Comparison of ENCODE assay signal across 8 cellular contexts in genomic region chr4:76090241-76090691, GRCh38. TPM values are rescaled to one million over a fixed set of nuclear protein-coding genes. Genes with fewer than 3 reads are reported as not detected.
DNase-seq lines count a peak whose midpoint lies in the region; ATAC-seq, FAIRE-seq and TF ChIP-seq lines count a peak whose summit lies in the region.

No MANE protein-coding gene starts in this region.

- H3K36me3 Mint-ChIP-seq in CD8-positive, alpha-beta T cell, result no peaks in the 10 kb centered on the region
- no peaks in the 10 kb centered on the region for H3K36me3 Mint-ChIP-seq in neural progenitor cell

- peak; percentile 96 for FAIRE-seq in keratinocyte (lab: Jason Lieb, UNC)

- peak overlapping the region; percentile 85 for H3K4me2 ChIP-seq in keratinocyte (ENCODE audit: control insufficient read depth, extremely low read depth, insufficient read depth, low read depth, low read length)
- no peak overlapping the region for H3K4me2 ChIP-seq in neural progenitor cell

- H3K79me2 ChIP-seq in keratinocyte (ENCODE audit: control insufficient read depth, insufficient read depth, low read length) (no peaks in the 10 kb centered on the region), neural progenitor cell (ENCODE audit: low read depth) (no peaks in the 10 kb centered on the region)

- H2AFZ ChIP-seq in keratinocyte (ENCODE audit: control insufficient read depth, low read length) (peak overlapping the region; percentile 79), neural progenitor cell (replicated peaks) (no peak overlapping the region)

- TF ChIP-seq CTCF in keratinocyte (optimal IDR thresholded peaks at IDR 0.05 in 1 of 3, IDR thresholded peaks at IDR 0.05 in 1 of 3, conservative IDR thresholded peaks at IDR 0.05 in 1 of 3; ENCODE audit: extremely low read depth in 1 of 3, insufficient read depth in 2 of 3, low read length in 3 of 3) (no peak), neural progenitor cell (IDR thresholded peaks at IDR 0.05) (no peak)
- no peak for TF ChIP-seq CTCF in CD8-positive, alpha-beta T cell (IDR thresholded peaks at IDR 0.05)

- no peaks in the 10 kb centered on the region for H3K9me3 ChIP-seq in keratinocyte (ENCODE audit: control insufficient read depth, low read depth, low read length)
- H3K9me3 ChIP-seq in CD8-positive, alpha-beta T cell (ENCODE audit: low read length), result no peaks in the 10 kb centered on the region
- no peaks in the 10 kb centered on the region for H3K9me3 ChIP-seq in neural progenitor cell (ENCODE audit: low read depth)

- H3K27me3 ChIP-seq in keratinocyte (ENCODE audit: control insufficient read depth, extremely low read depth, insufficient read depth, low read length) (no peaks in the 10 kb centered on the region), neural progenitor cell (no peaks in the 10 kb centered on the region)
- no peaks in the 10 kb centered on the region for H3K27me3 ChIP-seq in CD8-positive, alpha-beta T cell (ENCODE audit: insufficient read depth, low read length)

- intact Hi-C loops in CD8-positive, alpha-beta T cell (cut with DNase I, micrococcal nuclease), result no loop called here

- H3K27me3 Mint-ChIP-seq in CD8-positive, alpha-beta T cell (ENCODE audit: low read depth), result no peaks in the 10 kb centered on the region
- H3K27me3 Mint-ChIP-seq in neural progenitor cell (ENCODE audit: insufficient read depth, low read depth), result no peaks in the 10 kb centered on the region

- H3K4me1 Mint-ChIP-seq in CD8-positive, alpha-beta T cell (ENCODE audit: low read depth), result no peaks in the 10 kb centered on the region
- peaks cover 7% of the 10 kb centered on the region for H3K4me1 Mint-ChIP-seq in neural progenitor cell

- H4K20me1 ChIP-seq in keratinocyte (ENCODE audit: control insufficient read depth, extremely low read depth, insufficient read depth, low read length) (no peaks in the 10 kb centered on the region), neural progenitor cell (ENCODE audit: low read depth) (no peaks in the 10 kb centered on the region)

- H3F3A ChIP-seq in neural progenitor cell (ENCODE audit: low read depth), result no peaks in the 10 kb centered on the region

- H3K4me1 ChIP-seq in keratinocyte (ENCODE audit: control insufficient read depth, extremely low read depth, insufficient read depth, low read length) (peaks cover 16% of the 10 kb centered on the region), neural progenitor cell (no peaks in the 10 kb centered on the region)
- no peaks in the 10 kb centered on the region for H3K4me1 ChIP-seq in CD8-positive, alpha-beta T cell (ENCODE audit: insufficient read depth, low read length)

- H3K4me3 Mint-ChIP-seq in CD8-positive, alpha-beta T cell, result no peak overlapping the region
- H3K4me3 Mint-ChIP-seq in neural progenitor cell, result no peak overlapping the region

- peak overlapping the region; percentile 42 for H3K9ac ChIP-seq in keratinocyte (ENCODE audit: control insufficient read depth, extremely low read depth, insufficient read depth, low read length)
- H3K9ac ChIP-seq in neural progenitor cell, result no peak overlapping the region

- ATAC-seq in HG02981 (IDR thresholded peaks at IDR 0.05; ENCODE audit: unreplicated experiment), result peak; percentile 70
- ATAC-seq in CD8-positive, alpha-beta T cell, result no peak

- no peaks in the 10 kb centered on the region for H3K9me1 ChIP-seq in keratinocyte (ENCODE audit: control insufficient read depth, extremely low read depth, insufficient read depth, low read length)

- no peaks in the 10 kb centered on the region for H3K36me3 ChIP-seq in keratinocyte (ENCODE audit: control insufficient read depth in 2 of 2, extremely low read depth in 1 of 2, insufficient read depth in 2 of 2, low read length in 2 of 2)
- no peaks in the 10 kb centered on the region for H3K36me3 ChIP-seq in CD8-positive, alpha-beta T cell (ENCODE audit: insufficient read depth, low read length)
- no peaks in the 10 kb centered on the region for H3K36me3 ChIP-seq in neural progenitor cell

- no peaks in the 10 kb centered on the region for H3K9me3 Mint-ChIP-seq in CD8-positive, alpha-beta T cell
- H3K9me3 Mint-ChIP-seq in neural progenitor cell, result no peaks in the 10 kb centered on the region

- H3K4me3 ChIP-seq in keratinocyte (ENCODE audit: control insufficient read depth in 2 of 3, extremely low read depth in 1 of 3, insufficient read depth in 2 of 3, low read depth in 1 of 3, low read length in 3 of 3) (peak overlapping the region in 1 of 3 experiments; percentile 50), neural progenitor cell (no peak overlapping the region)
- no peak overlapping the region for H3K4me3 ChIP-seq in CD8-positive, alpha-beta T cell (ENCODE audit: low read depth, low read length)

- H3K27ac ChIP-seq in keratinocyte (ENCODE audit: control insufficient read depth, insufficient read depth, low read length), result peak overlapping the region; percentile 91
- no peak overlapping the region for H3K27ac ChIP-seq in CD8-positive, alpha-beta T cell (ENCODE audit: low read depth, low read length)
- no peak overlapping the region for H3K27ac ChIP-seq in neural progenitor cell

- no peak overlapping the region for H3K27ac Mint-ChIP-seq in CD8-positive, alpha-beta T cell
- H3K27ac Mint-ChIP-seq in neural progenitor cell, result no peak overlapping the region

- dilution Hi-C loops in keratinocyte (cut with MboI; ENCODE audit: extremely low pct_ligation_motif_present, low sequenced_read_pairs), result no loop called here

- DNase-seq in EL, result peak; percentile 92
- peak; percentile 20 for DNase-seq in UCSD-AML1 (lab: John Stamatoyannopoulos, UW; ENCODE audit: unreplicated experiment)
- DNase-seq in keratinocyte (ENCODE audit: low read depth, low spot score), result peak; percentile 67
- no peak for DNase-seq in activated T-cell treated with anti-CD3 and anti-CD28 coated beads, Interleukin-2, amount 50 U/mL, for 1 hour
- no peak for DNase-seq in activated CD4-positive, alpha-beta T cell treated with anti-CD3 and anti-CD28 coated beads, Interleukin-2, amount 50 U/mL, for 48 hours
- DNase-seq in CD8-positive, alpha-beta T cell, result no peak
- DNase-seq in neural progenitor cell (ENCODE audit: low spot score), result no peak

- POLR2A ChIA-PET in CD8-positive, alpha-beta T cell (lab: Charles Lee), result no interaction called here

- CTCF ChIA-PET in CD8-positive, alpha-beta T cell (lab: Charles Lee), result no interaction called here

RNA-seq across cellular contexts. Expression of gene ART3, which starts 15.8 kb away (rescaled TPM):
- 0.23 to 0.64 TPM (median 0.46 TPM) in 3 replicates for polyA plus RNA-seq in keratinocyte
- not detected for polyA plus RNA-seq in keratinocyte (2011; ENCODE audit: low read depth)
- polyA plus RNA-seq in keratinocyte (2011; cell fraction: cytosol; rRNA removed), result 0.19 and 0.36 TPM in 2 replicates
- 0.52 and 1.1 TPM in 2 replicates for polyA plus RNA-seq in keratinocyte (2011; cell fraction: nucleus; rRNA removed)
- polyA plus RNA-seq in keratinocyte (2012; ENCODE audit: low replicate concordance), result 0.50 TPM in 1 of 2 replicates, not detected in the other
- 0.23 TPM in 1 of 3 replicates, not detected in the others for polyA minus RNA-seq in keratinocyte
- not detected for polyA minus RNA-seq in keratinocyte (2011; cell fraction: cytosol; rRNA and poly(A)+ RNA removed)
- not detected in 2 replicates for polyA minus RNA-seq in keratinocyte (2011; cell fraction: nucleus; rRNA and poly(A)+ RNA removed)
- not detected for total RNA-seq in CD8-positive, alpha-beta T cell
- total RNA-seq in neural progenitor cell (ENCODE audit: low replicate concordance), result not detected in 2 replicates

RNA-seq across cellular contexts. Expression of gene CXCL11, which starts 54.4 kb away (rescaled TPM):
- 0.58 to 1.4 TPM (median 0.93 TPM) in 3 replicates for polyA plus RNA-seq in keratinocyte
- polyA plus RNA-seq in keratinocyte (2011; ENCODE audit: low read depth), result not detected
- 1.1 and 1.8 TPM in 2 replicates for polyA plus RNA-seq in keratinocyte (2011; cell fraction: cytosol; rRNA removed)
- polyA plus RNA-seq in keratinocyte (2011; cell fraction: nucleus; rRNA removed), result 0.80 and 1.2 TPM in 2 replicates
- polyA plus RNA-seq in keratinocyte (2012; ENCODE audit: low replicate concordance), result 0.10 and 0.53 TPM in 2 replicates
- polyA minus RNA-seq in keratinocyte, result 0.36 to 0.48 TPM in 2 of 3 replicates, not detected in the other
- polyA minus RNA-seq in keratinocyte (2011; cell fraction: cytosol; rRNA and poly(A)+ RNA removed), result not detected
- polyA minus RNA-seq in keratinocyte (2011; cell fraction: nucleus; rRNA and poly(A)+ RNA removed), result 0.32 and 0.47 TPM in 2 replicates
- not detected for total RNA-seq in CD8-positive, alpha-beta T cell
- total RNA-seq in neural progenitor cell (ENCODE audit: low replicate concordance), result not detected in 2 replicates

RNA-seq across cellular contexts. Expression of gene NUP54, which starts 57.9 kb away (rescaled TPM):
- 28.1 to 59.2 TPM (median 33.8 TPM) in 3 replicates for polyA plus RNA-seq in keratinocyte
- polyA plus RNA-seq in keratinocyte (2011; ENCODE audit: low read depth), result 33.2 TPM
- 13.8 and 31.2 TPM in 2 replicates for polyA plus RNA-seq in keratinocyte (2011; cell fraction: cytosol; rRNA removed)
- 25.4 and 35.0 TPM in 2 replicates for polyA plus RNA-seq in keratinocyte (2011; cell fraction: nucleus; rRNA removed)
- polyA plus RNA-seq in keratinocyte (2012; ENCODE audit: low replicate concordance), result 23.8 and 25.5 TPM in 2 replicates
- polyA minus RNA-seq in keratinocyte, result 16.9 to 82.4 TPM (median 52.2 TPM) in 3 replicates
- polyA minus RNA-seq in keratinocyte (2011; cell fraction: cytosol; rRNA and poly(A)+ RNA removed), result 28.6 TPM
- polyA minus RNA-seq in keratinocyte (2011; cell fraction: nucleus; rRNA and poly(A)+ RNA removed), result 14.5 and 30.8 TPM in 2 replicates
- 100 to 1,000 TPM in 1 of 2 experiments, 10 to 100 TPM in 1; 95.7 to 103 TPM for total RNA-seq in CD8-positive, alpha-beta T cell
- total RNA-seq in neural progenitor cell (ENCODE audit: low replicate concordance), result 107 and 161 TPM in 2 replicates

Comparison
In these comparisons a context has a peak if more than half of its experiments do, and no peak if none do; other contexts are left out.
1. DNase-seq: peak in EL (single experiment), UCSD-AML1 (single experiment) and keratinocyte (single experiment); none in activated T-cell treated with anti-CD3 and anti-CD28 coated beads, Interleukin-2, amount 50 U/mL, for 1 hour (single experiment), activated CD4-positive, alpha-beta T cell treated with anti-CD3 and anti-CD28 coated beads, Interleukin-2, amount 50 U/mL, for 48 hours (0 of 2), CD8-positive, alpha-beta T cell (0 of 7) and neural progenitor cell (single experiment).